ENCODE assay signal across 24 cellular contexts in the genomic region with DNA sequence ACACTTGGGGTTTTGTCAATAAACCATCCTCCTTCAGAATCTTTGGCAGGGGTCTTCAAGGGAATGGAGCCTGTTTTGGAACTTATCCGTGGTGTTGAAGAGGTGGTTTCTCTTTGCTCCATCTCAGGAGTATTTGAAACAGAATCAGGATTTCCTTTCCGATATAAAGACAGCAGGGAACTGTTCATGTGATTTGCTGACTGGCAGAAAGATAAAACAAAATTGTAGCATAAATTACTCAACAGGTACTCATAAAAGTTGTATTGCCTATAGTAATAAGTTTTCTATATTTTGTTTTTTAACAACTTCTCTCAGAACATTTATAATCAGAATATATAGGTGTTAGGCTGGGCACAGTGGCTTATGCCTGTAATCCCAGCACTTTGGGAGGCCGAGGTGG. TPM values are rescaled to one million over a fixed set of nuclear protein-coding genes. Genes with fewer than 3 reads are reported as not detected.
A peak's percentile ranks its signal among the peaks of the same experiment; 100 is the strongest.
DNase-seq lines count a peak whose midpoint lies in the region; ATAC-seq, FAIRE-seq and TF ChIP-seq lines count a peak whose summit lies in the region.
"Had no signal": no experiment of that assay in that cellular context is flagged by ENCODE, and none has a peak within 500 bp of the region (broad histone marks: within the 10 kb centered on the region; RNA-seq: fewer than 3 reads in every experiment).

No MANE protein-coding gene starts in this region.

- DNase-seq in MCF 10A (ENCODE audit: unreplicated experiment) (no peak), mammary epithelial cell (no peak), A549 (ENCODE audit: low read depth in 1 of 2, low spot score in 1 of 2) (no peak), IMR-90 (no peak), K562 (ENCODE audit: extremely low read depth in 1 of 4, low spot score in 3 of 4) (no peak), dedifferentiated amniotic fluid mesenchymal stem cell (ENCODE audit: extremely low spot score) (no peak), NCI-H2171 (lab: John Stamatoyannopoulos, UW) (no peak)
- DNase-seq: ACHN; BE2C; C1 segment of cervical spinal cord; Caco-2; Calu3; CD4-positive, alpha-beta T cell; CD8-positive, alpha-beta T cell; DMS79; DND-41; EL; GDM1 had no signal

- H2BK20ac ChIP-seq in IMR-90 (ENCODE audit: low read depth, low read length), result no peak overlapping the region

- TF ChIP-seq RAD21 in A549 (conservative IDR thresholded peaks at IDR 0.05 in 1 of 2, IDR thresholded peaks at IDR 0.05 in 1 of 2) (no peak), IMR-90 (IDR thresholded peaks at IDR 0.05; ENCODE audit: low read length) (no peak), K562 (CRISPR knock-in tag; conservative IDR thresholded peaks at IDR 0.05 in 1 of 2, IDR thresholded peaks at IDR 0.05 in 1 of 2) (no peak)

- no peaks in the 10 kb centered on the region for H3K27me3 Mint-ChIP-seq in MCF 10A (ENCODE audit: insufficient read depth, unreplicated experiment)
- H3K27me3 Mint-ChIP-seq: CD4-positive, alpha-beta T cell had no signal

- H3K27ac ChIP-seq in mammary epithelial cell (ENCODE audit: insufficient read depth, low read depth, low read length) (no peak overlapping the region), A549 (no peak overlapping the region), IMR-90 (ENCODE audit: insufficient read depth, low read length) (no peak overlapping the region), K562 (ENCODE audit: extremely low read depth, low read depth, low read length) (no peak overlapping the region)
- H3K27ac ChIP-seq: 22Rv1, BLaER1 had no signal

- H3K4me1 ChIP-seq in mammary epithelial cell (ENCODE audit: insufficient read depth, low read length) (peaks cover 4% of the 10 kb centered on the region), A549 (no peaks in the 10 kb centered on the region; the same call in 2 of the 3 replicates), IMR-90 (ENCODE audit: control insufficient read depth, insufficient read depth, low read length) (no peaks in the 10 kb centered on the region; the same call in 1 of the 2 replicates), K562 (replicated peaks in 1 of 2; ENCODE audit: control insufficient read depth in 2 of 2, insufficient read depth in 2 of 2, low read length in 2 of 2) (no peaks in the 10 kb centered on the region)
- H3K4me1 ChIP-seq: BE2C, BLaER1, Caco-2 had no signal

- H3K9me3 Mint-ChIP-seq in MCF 10A (ENCODE audit: unreplicated experiment), result no peaks in the 10 kb centered on the region
- H3K9me3 Mint-ChIP-seq: CD4-positive, alpha-beta T cell; CD8-positive, alpha-beta T cell had no signal

- H3K56ac ChIP-seq in IMR-90 (ENCODE audit: extremely low read depth, insufficient read depth, low read length), result no peak overlapping the region

- no peak overlapping the region for H4K8ac ChIP-seq in IMR-90 (ENCODE audit: low read depth in 2 of 2, low read length in 2 of 2)

- dilution Hi-C loops in mammary epithelial cell (cut with HindIII; ENCODE audit: low sequenced_read_pairs) (no loop called here), IMR-90 (cut with HindIII; ENCODE audit: low sequenced_read_pairs, unreplicated experiment) (no loop called here)

- H3K23ac ChIP-seq in IMR-90 (ENCODE audit: low read depth, low read length), result no peak overlapping the region

- H2AK5ac ChIP-seq in IMR-90 (ENCODE audit: low read depth, low read length), result no peak overlapping the region

- H2AFZ ChIP-seq in mammary epithelial cell (ENCODE audit: low read depth, low read length) (no peak overlapping the region), IMR-90 (replicated peaks; ENCODE audit: low read length, poor library complexity) (no peak overlapping the region), K562 (ENCODE audit: low read depth, low read length) (no peak overlapping the region)

- intact Hi-C loops in MCF 10A (cut with micrococcal nuclease), result loop anchor here (10.0 kb wide), 1 partner anchor 123 kb away; the partner anchor contains the start of gene DEGS1
- intact Hi-C loops in mammary epithelial cell (cut with micrococcal nuclease), result no loop called here
- intact Hi-C loops in IMR-90 (cut with micrococcal nuclease), result no loop called here
- intact Hi-C loops in K562 (cut with micrococcal nuclease), result no loop called here

- no peak for TF ChIP-seq POLR2A in A549 (IDR thresholded peaks at IDR 0.05; ENCODE audit: low read length)
- no peak for TF ChIP-seq POLR2A in IMR-90 (IDR thresholded peaks at IDR 0.05; ENCODE audit: low read depth, low read length)
- no peak for TF ChIP-seq POLR2A in K562 (conservative IDR thresholded peaks at IDR 0.05)

- H3K79me1 ChIP-seq in IMR-90 (ENCODE audit: low read depth in 1 of 2, low read length in 2 of 2), result peaks cover 4 to 15% of the 10 kb centered on the region in 2 experiments; a peak in 2 of 4 replicates

- H4K20me1 ChIP-seq in mammary epithelial cell (ENCODE audit: insufficient read depth, low read length) (no peaks in the 10 kb centered on the region), IMR-90 (ENCODE audit: insufficient read depth, low read length) (no peaks in the 10 kb centered on the region), K562 (replicated peaks; ENCODE audit: control insufficient read depth, insufficient read depth, low read length) (no peaks in the 10 kb centered on the region)
- H4K20me1 ChIP-seq: BLaER1 had no signal

- no peaks in the 10 kb centered on the region for H3K9me3 ChIP-seq in mammary epithelial cell (replicated peaks; ENCODE audit: insufficient read depth, low read length)
- H3K9me3 ChIP-seq in A549, result no peaks in the 10 kb centered on the region
- H3K9me3 ChIP-seq in IMR-90 (ENCODE audit: control insufficient read depth, insufficient read depth, low read length), result no peaks in the 10 kb centered on the region
- H3K9me3 ChIP-seq in K562 (replicated peaks; ENCODE audit: control insufficient read depth, insufficient read depth, low read depth, low read length), result no peaks in the 10 kb centered on the region
- H3K9me3 ChIP-seq: BE2C, BLaER1, Caco-2 had no signal

- H3K27me3 ChIP-seq in mammary epithelial cell (ENCODE audit: insufficient read depth, low read length) (no peaks in the 10 kb centered on the region), IMR-90 (ENCODE audit: control insufficient read depth, insufficient read depth, low read length) (no peaks in the 10 kb centered on the region), K562 (ENCODE audit: control insufficient read depth in 2 of 2, insufficient read depth in 2 of 2, low read length in 2 of 2) (no peaks in the 10 kb centered on the region)
- H3K27me3 ChIP-seq: BE2C, BLaER1 had no signal

- peaks cover 39% of the 10 kb centered on the region for H3K36me3 ChIP-seq in mammary epithelial cell (ENCODE audit: insufficient read depth, low read length)
- H3K36me3 ChIP-seq in IMR-90 (ENCODE audit: control insufficient read depth, insufficient read depth, low read length), result peaks cover 21% of the 10 kb centered on the region
- H3K36me3 ChIP-seq in K562 (ENCODE audit: control insufficient read depth, insufficient read depth, low read length), result peaks cover 83% of the 10 kb centered on the region

- TF ChIP-seq CTCF in MCF 10A (IDR thresholded peaks at IDR 0.05; ENCODE audit: unreplicated experiment) (no peak), mammary epithelial cell (conservative IDR thresholded peaks at IDR 0.05 in 1 of 2, IDR thresholded peaks at IDR 0.05 in 1 of 2; ENCODE audit: extremely low read depth in 1 of 2, insufficient read depth in 1 of 2, low read depth in 1 of 2, low read length in 2 of 2) (no peak), A549 (IDR thresholded peaks at IDR 0.05) (no peak), IMR-90 (conservative IDR thresholded peaks at IDR 0.05; ENCODE audit: low read depth, low read length) (no peak), K562 (IDR thresholded peaks at IDR 0.05 in 2 of 3, conservative IDR thresholded peaks at IDR 0.05 in 1 of 3; ENCODE audit: insufficient read depth in 2 of 3, low read depth in 1 of 3, low read length in 3 of 3) (no peak)

- no peaks in the 10 kb centered on the region for H3K4me1 Mint-ChIP-seq in MCF 10A (ENCODE audit: insufficient read depth, unreplicated experiment)

- H4K5ac ChIP-seq in IMR-90 (ENCODE audit: low read depth, low read length), result no peak overlapping the region

- H3K4me3 ChIP-seq in mammary epithelial cell (replicated peaks in 1 of 3; ENCODE audit: insufficient read depth in 1 of 3, low read depth in 2 of 3, low read length in 3 of 3) (no peak overlapping the region), A549 (no peak overlapping the region), IMR-90 (ENCODE audit: insufficient read depth, low read depth, low read length) (no peak overlapping the region), K562 (no peak overlapping the region)
- H3K4me3 ChIP-seq: BLaER1, GM12878 had no signal

- H3K9ac ChIP-seq in mammary epithelial cell (ENCODE audit: insufficient read depth, low read length) (no peak overlapping the region), IMR-90 (ENCODE audit: low read depth, low read length) (no peak overlapping the region), K562 (ENCODE audit: insufficient read depth in 1 of 2, low read depth in 2 of 2, low read length in 2 of 2) (no peak overlapping the region)
- H3K9ac ChIP-seq: BLaER1 had no signal

- POLR2A ChIA-PET in MCF 10A (lab: Yijun Ruan, JAX), result interaction anchor here (1.1 kb wide), 1 partner anchor 22 kb away, joined by 4 read pairs; the partner anchor contains the start of gene NVL
- POLR2A ChIA-PET in A549 (lab: Yijun Ruan, JAX), result no interaction called here
- POLR2A ChIA-PET in IMR-90 (lab: Charles Lee; ENCODE audit: unreplicated experiment), result no interaction called here
- POLR2A ChIA-PET in K562 (lab: Yijun Ruan, JAX), result no interaction called here

- no peak overlapping the region for H3K4me3 Mint-ChIP-seq in MCF 10A (ENCODE audit: unreplicated experiment)
- H3K4me3 Mint-ChIP-seq: CD4-positive, alpha-beta T cell; CD8-positive, alpha-beta T cell had no signal

- in situ Hi-C loops in mammary epithelial cell (cut with MboI; ENCODE audit: low sequenced_read_pairs in 2 of 2), result no loop called here
- in situ Hi-C loops in IMR-90 (cut with MboI; ENCODE audit: low sequenced_read_pairs), result no loop called here
- in situ Hi-C loops in K562 (cut with MboI), result no loop called here

- H3K36me3 Mint-ChIP-seq in MCF 10A (ENCODE audit: insufficient read depth, unreplicated experiment), result peaks cover 93% of the 10 kb centered on the region

- FAIRE-seq in A549 (lab: Jason Lieb, UNC), result no peak
- no peak for FAIRE-seq in K562 (lab: Jason Lieb, UNC)
- FAIRE-seq: D721Med, GM12878, GM12892, GM18507 had no signal

- H3K79me2 ChIP-seq in mammary epithelial cell (ENCODE audit: insufficient read depth, low read length) (no peaks in the 10 kb centered on the region), K562 (ENCODE audit: control insufficient read depth, insufficient read depth, low read length) (no peaks in the 10 kb centered on the region)

- CTCF ChIA-PET in MCF 10A (lab: Yijun Ruan, JAX) (interaction anchor here (0.7 kb wide), 2 partner anchors 22 to 191 kb away, joined by 3 to 5 read pairs; no protein-coding TSS in a partner anchor), mammary epithelial cell (lab: Charles Lee; ENCODE audit: low non-redundant PET) (no interaction called here), A549 (lab: Yijun Ruan, JAX) (no interaction called here), IMR-90 (lab: Yijun Ruan, JAX) (no interaction called here), K562 (lab: Yijun Ruan, JAX; ENCODE audit: low intra/inter-chr PET ratio) (no interaction called here)

- no peak overlapping the region for H2AK9ac ChIP-seq in IMR-90 (replicated peaks; ENCODE audit: low read depth, low read length, poor library complexity)

- H4K91ac ChIP-seq in IMR-90 (ENCODE audit: insufficient read depth, low read depth, low read length), result no peak overlapping the region

- no peak overlapping the region for H3K14ac ChIP-seq in IMR-90 (replicated peaks; ENCODE audit: low read depth, low read length)

- no peak overlapping the region for H3K4ac ChIP-seq in IMR-90 (ENCODE audit: low read depth, low read length)

- H3K9me1 ChIP-seq in IMR-90 (ENCODE audit: insufficient read depth, low read length) (peaks cover 2% of the 10 kb centered on the region; the same call in 1 of the 2 replicates), K562 (ENCODE audit: control insufficient read depth, insufficient read depth, low read length) (no peaks in the 10 kb centered on the region)

- no peak overlapping the region for H2BK120ac ChIP-seq in IMR-90 (ENCODE audit: low read depth, low read length)

- no peak overlapping the region for H3K18ac ChIP-seq in IMR-90 (ENCODE audit: low read depth, low read length)

- ATAC-seq in A549 (no peak), IMR-90 (ENCODE audit: low read depth) (no peak), K562 (no peak)
- ATAC-seq: CD8-positive, alpha-beta T cell; GM12878 had no signal

- no peak overlapping the region for H2BK15ac ChIP-seq in IMR-90 (ENCODE audit: low read depth, low read length)

- WGBS in mammary epithelial cell (ENCODE audit: low coverage, missing lambda C conversion rate), result 89% methylated on average over 3 of the region's 3 CpGs
- 90% methylated on average over 3 of the region's 3 CpGs for WGBS in A549 (ENCODE audit: missing lambda C conversion rate)
- 40% methylated on average over 1 of the region's 3 CpGs; no CpG with 5 or more reads in 1 of the 2 experiments for WGBS in IMR-90 (ENCODE audit: extremely low coverage in 2 of 2, insufficient read length in 1 of 2), 2 experiments
- 89% methylated on average over 3 of the region's 3 CpGs for WGBS in K562 (ENCODE audit: insufficient coverage, low coverage, missing lambda C conversion rate)

- peak overlapping the region; percentile 17 for H3K27ac Mint-ChIP-seq in MCF 10A (ENCODE audit: low read depth, unreplicated experiment)
- H3K27ac Mint-ChIP-seq: CD4-positive, alpha-beta T cell; CD8-positive, alpha-beta T cell had no signal

- no peak overlapping the region for H3K4me2 ChIP-seq in mammary epithelial cell (ENCODE audit: insufficient read depth, low read depth, low read length)
- H3K4me2 ChIP-seq in A549, result no peak overlapping the region
- no peak overlapping the region for H3K4me2 ChIP-seq in IMR-90 (ENCODE audit: low read depth, low read length)
- H3K4me2 ChIP-seq in K562 (ENCODE audit: insufficient read depth, low read length), result no peak overlapping the region
- H3K4me2 ChIP-seq: BLaER1 had no signal

- TF ChIP-seq EP300 in A549 (IDR thresholded peaks at IDR 0.05) (no peak), K562 (IDR thresholded peaks at IDR 0.05; ENCODE audit: low read length) (no peak)

- no peak overlapping the region for H2BK5ac ChIP-seq in IMR-90 (ENCODE audit: low read depth, low read length, poor library complexity, severe bottlenecking)

- no TSS peak for BruUV-seq in MCF 10A (replicated peaks; lab: Mats Ljungman, UMichigan)
- no TSS peak for BruUV-seq in mammary epithelial cell (replicated peaks; lab: Mats Ljungman, UMichigan)
- no TSS peak for BruUV-seq in IMR-90 (replicated peaks; lab: Mats Ljungman, UMichigan)
- BruUV-seq in K562 (replicated peaks; lab: Mats Ljungman, UMichigan), result no TSS peak

RNA-seq across cellular contexts. Expression of gene NVL, which starts 21.9 kb away (rescaled TPM):
- total RNA-seq in MCF 10A (2022) (69.8 and 81.5 TPM in 2 replicates), mammary epithelial cell (10 to 100 TPM; 24.3 to 28.8 TPM), IMR-90 (2012; rRNA removed) (16.5 and 18.9 TPM in 2 replicates), K562 (2014; rRNA removed) (38.8 and 47.5 TPM in 2 replicates), K562 (2014; rRNA removed; fragmentation: Illumina TruSeq; extraction: Trizol) (73.4 and 81.3 TPM in 2 replicates), K562 (2015; rRNA removed; fragmentation: Illumina TruSeq; extraction: Trizol) (60.2 and 62.9 TPM in 2 replicates), K562 (2021) (44.7 and 49.0 TPM in 2 replicates)
- polyA plus RNA-seq in mammary epithelial cell (16.8 TPM), A549 (2011; rRNA removed) (20.7 and 28.6 TPM in 2 replicates), A549 (2017; fragmentation: RNase III; extraction: RNeasy Plus Mini Kit Qiagen cat#74134 plus additional on column Dnase treatment) (21.9 to 23.2 TPM (median 22.3 TPM) in 3 replicates), IMR-90 (2012; rRNA removed) (16.2 and 18.4 TPM in 2 replicates), K562 (2011; rRNA removed) (49.3 and 55.9 TPM in 2 replicates), K562 (2014; fragmentation: Illumina TruSeq; extraction: Trizol) (63.6 and 73.9 TPM in 2 replicates), K562 (2014; fragmentation: Nextera tagmentation; extraction: Ambion mirVana) (10 to 100 TPM; 32.5 to 64.1 TPM), K562 (2014; rRNA removed) (73.0 and 86.6 TPM in 2 replicates)
- 24.4 TPM for polyA minus RNA-seq in mammary epithelial cell
- polyA plus RNA-seq in A549 (2012; cell fraction: cytosol; rRNA removed), result 11.6 and 12.3 TPM in 2 replicates
- polyA plus RNA-seq in A549 (2012; cell fraction: nucleus; rRNA removed), result 14.2 and 22.5 TPM in 2 replicates
- polyA minus RNA-seq in A549 (2011; rRNA and poly(A)+ RNA removed), result 14.7 and 16.7 TPM in 2 replicates
- polyA plus RNA-seq in IMR-90 (2012; cell fraction: cytosol; rRNA removed), result 3.7 and 7.9 TPM in 2 replicates
- polyA plus RNA-seq in IMR-90 (2012; cell fraction: nucleus; rRNA removed; ENCODE audit: low replicate concordance), result 9.4 and 41.8 TPM in 2 replicates
- total RNA-seq in K562 (2011; cell fraction: chromatin; rRNA removed; ENCODE audit: low replicate concordance), result 93.8 and 232 TPM in 2 replicates
- total RNA-seq in K562 (2011; cell fraction: nucleolus; rRNA removed), result 53.6 and 53.9 TPM in 2 replicates
- 64.7 and 78.1 TPM in 2 replicates for total RNA-seq in K562 (2011; cell fraction: nucleoplasm; rRNA removed)
- polyA plus RNA-seq in K562 (2011; cell fraction: cytosol; rRNA removed), result 19.9 and 32.6 TPM in 2 replicates
- 48.7 and 51.8 TPM in 2 replicates for polyA plus RNA-seq in K562 (2011; cell fraction: nucleus; rRNA removed)
- 32.6 and 42.5 TPM in 2 replicates for polyA plus RNA-seq in K562 (2012)
- 77.2 and 86.5 TPM in 2 replicates for polyA minus RNA-seq in K562 (2011; rRNA and poly(A)+ RNA removed)
- 21.6 and 25.9 TPM in 2 replicates for polyA minus RNA-seq in K562 (2011; cell fraction: cytosol; rRNA and poly(A)+ RNA removed)
- 49.1 and 77.1 TPM in 2 replicates for polyA minus RNA-seq in K562 (2011; cell fraction: nucleus; rRNA and poly(A)+ RNA removed)

RNA-seq across cellular contexts. Expression of gene CNIH4, which starts 48.6 kb away (rescaled TPM):
- total RNA-seq in MCF 10A (2022) (190 and 212 TPM in 2 replicates), mammary epithelial cell (10 to 100 TPM; 82.2 to 82.3 TPM), IMR-90 (2012; rRNA removed) (73.1 and 105 TPM in 2 replicates), K562 (2014; rRNA removed) (32.6 and 47.6 TPM in 2 replicates), K562 (2014; rRNA removed; fragmentation: Illumina TruSeq; extraction: Trizol) (71.9 and 75.2 TPM in 2 replicates), K562 (2015; rRNA removed; fragmentation: Illumina TruSeq; extraction: Trizol) (37.5 and 41.3 TPM in 2 replicates), K562 (2021) (45.8 and 49.0 TPM in 2 replicates)
- polyA plus RNA-seq in mammary epithelial cell (91.3 TPM), A549 (2011; rRNA removed) (102 and 124 TPM in 2 replicates), A549 (2017; fragmentation: RNase III; extraction: RNeasy Plus Mini Kit Qiagen cat#74134 plus additional on column Dnase treatment) (98.6 to 104 TPM (median 104 TPM) in 3 replicates), IMR-90 (2012; rRNA removed) (27.8 and 29.7 TPM in 2 replicates), K562 (2011; rRNA removed) (86.4 and 97.0 TPM in 2 replicates), K562 (2014; fragmentation: Illumina TruSeq; extraction: Trizol) (43.6 and 52.8 TPM in 2 replicates), K562 (2014; fragmentation: Nextera tagmentation; extraction: Ambion mirVana) (100 to 1,000 TPM; 237 to 266 TPM), K562 (2014; rRNA removed) (61.1 and 64.4 TPM in 2 replicates)
- 42.8 TPM for polyA minus RNA-seq in mammary epithelial cell
- polyA plus RNA-seq in A549 (2012; cell fraction: cytosol; rRNA removed), result 46.4 and 58.0 TPM in 2 replicates
- 25.9 and 33.0 TPM in 2 replicates for polyA plus RNA-seq in A549 (2012; cell fraction: nucleus; rRNA removed)
- 42.3 and 43.4 TPM in 2 replicates for polyA minus RNA-seq in A549 (2011; rRNA and poly(A)+ RNA removed)
- polyA plus RNA-seq in IMR-90 (2012; cell fraction: cytosol; rRNA removed), result 14.2 and 16.4 TPM in 2 replicates
- polyA plus RNA-seq in IMR-90 (2012; cell fraction: nucleus; rRNA removed; ENCODE audit: low replicate concordance), result 7.8 and 20.8 TPM in 2 replicates
- total RNA-seq in K562 (2011; cell fraction: chromatin; rRNA removed; ENCODE audit: low replicate concordance), result 28.0 and 34.1 TPM in 2 replicates
- 36.0 and 43.7 TPM in 2 replicates for total RNA-seq in K562 (2011; cell fraction: nucleolus; rRNA removed)
- total RNA-seq in K562 (2011; cell fraction: nucleoplasm; rRNA removed), result 40.5 and 49.5 TPM in 2 replicates
- polyA plus RNA-seq in K562 (2011; cell fraction: cytosol; rRNA removed), result 43.8 and 85.8 TPM in 2 replicates
- 24.3 and 29.0 TPM in 2 replicates for polyA plus RNA-seq in K562 (2011; cell fraction: nucleus; rRNA removed)
- 50.3 and 75.7 TPM in 2 replicates for polyA plus RNA-seq in K562 (2012)
- polyA minus RNA-seq in K562 (2011; rRNA and poly(A)+ RNA removed), result 59.9 and 80.4 TPM in 2 replicates
- 12.7 and 14.3 TPM in 2 replicates for polyA minus RNA-seq in K562 (2011; cell fraction: cytosol; rRNA and poly(A)+ RNA removed)
- 14.5 and 22.5 TPM in 2 replicates for polyA minus RNA-seq in K562 (2011; cell fraction: nucleus; rRNA and poly(A)+ RNA removed)
